In the genomic region with DNA sequence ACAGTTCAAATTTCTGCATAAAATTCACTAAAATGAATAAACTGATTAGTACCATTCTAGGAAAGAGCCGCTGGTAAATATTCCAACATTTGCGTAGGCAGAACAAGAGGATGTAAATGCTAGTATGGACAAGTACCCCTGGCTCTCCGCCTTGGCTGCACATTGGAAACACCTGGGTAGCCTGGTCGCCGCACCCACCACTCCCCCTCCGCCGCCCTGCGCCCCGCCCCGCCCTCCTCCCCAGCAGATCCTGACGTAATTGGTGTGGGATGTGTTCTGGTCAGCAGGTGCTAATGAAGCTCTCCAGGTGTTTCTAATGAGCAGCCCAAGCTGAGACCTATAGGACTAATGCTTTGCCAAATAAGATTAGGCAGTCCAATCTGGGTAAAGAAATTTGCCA, we compare ENCODE assay signal across 1 cellular context.
TF ChIP-seq lines count a peak whose summit lies in the region.

No MANE protein-coding gene starts in this region.

TF ChIP-seq in WTC11, 78 proteins besides CTCF, POLR2A, EP300 and RAD21 (continued from another document):
- TF ChIP-seq, protein P1, sequence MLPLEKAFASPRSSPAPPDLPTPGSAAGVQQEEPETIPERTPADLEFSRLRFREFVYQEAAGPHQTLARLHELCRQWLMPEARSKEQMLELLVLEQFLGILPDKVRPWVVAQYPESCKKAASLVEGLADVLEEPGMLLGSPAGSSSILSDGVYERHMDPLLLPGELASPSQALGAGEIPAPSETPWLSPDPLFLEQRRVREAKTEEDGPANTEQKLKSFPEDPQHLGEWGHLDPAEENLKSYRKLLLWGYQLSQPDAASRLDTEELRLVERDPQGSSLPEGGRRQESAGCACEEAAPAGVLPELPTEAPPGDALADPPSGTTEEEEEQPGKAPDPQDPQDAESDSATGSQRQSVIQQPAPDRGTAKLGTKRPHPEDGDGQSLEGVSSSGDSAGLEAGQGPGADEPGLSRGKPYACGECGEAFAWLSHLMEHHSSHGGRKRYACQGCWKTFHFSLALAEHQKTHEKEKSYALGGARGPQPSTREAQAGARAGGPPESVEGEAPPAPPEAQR (CRISPR knock-in tag; IDR thresholded peaks at IDR 0.05): no peak
- TF ChIP-seq NFE2L1 (CRISPR knock-in tag; IDR thresholded peaks at IDR 0.05): no peak
